8 cellular contexts compared by ENCODE assay signal in the genomic region with DNA sequence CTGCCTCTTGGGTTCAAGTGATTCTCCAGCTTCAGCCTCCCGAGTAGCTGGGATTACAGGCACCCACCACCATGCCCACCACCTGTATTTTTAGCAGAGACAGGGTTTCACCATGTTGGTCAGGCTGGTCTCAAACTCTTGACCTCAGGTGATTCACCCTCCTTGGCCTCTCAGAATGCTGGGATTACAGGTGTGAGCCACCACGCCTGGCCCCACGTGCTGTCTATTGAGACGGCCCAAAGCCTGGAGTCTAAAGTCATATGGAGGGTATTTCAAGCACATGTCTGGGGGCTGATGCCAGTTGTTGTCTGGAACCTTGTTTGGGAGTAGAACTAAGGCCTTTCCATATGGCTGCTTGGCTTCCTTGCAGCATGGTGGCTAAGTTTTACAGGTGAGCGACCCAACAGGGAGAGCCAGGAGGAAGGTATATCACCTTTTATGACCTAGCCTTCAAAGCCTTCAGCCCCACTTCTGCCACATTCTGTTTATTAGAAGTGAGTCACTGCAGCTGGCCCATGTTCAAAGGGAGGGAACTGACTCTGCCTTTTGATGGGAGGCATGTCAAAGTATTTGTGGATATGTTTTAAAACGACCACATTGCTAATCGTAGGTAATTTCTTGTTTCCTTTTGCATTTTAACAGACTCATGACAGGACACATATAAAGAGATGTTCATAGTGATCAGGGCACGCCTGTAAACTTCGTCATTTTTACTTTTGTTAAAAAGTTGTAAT.
DNase-seq lines count a peak whose midpoint lies in the region; ATAC-seq, FAIRE-seq and TF ChIP-seq lines count a peak whose summit lies in the region.
"Not testable (repeated sequence)": the region's sequence is repeated elsewhere in the genome, so short reads cannot be mapped to it uniquely, and the experiment has no call there.

No MANE protein-coding gene starts in this region.

- H3K36me3 ChIP-seq in astrocyte (ENCODE audit: insufficient read depth, low read length); hepatocyte (replicated peaks; ENCODE audit: insufficient read depth, low read depth); HepG2 (replicated peaks in 1 of 2; ENCODE audit: control insufficient read depth in 1 of 2, insufficient read depth in 2 of 2, low read length in 2 of 2): not testable (repeated sequence)

- not testable (repeated sequence) for H3K79me2 ChIP-seq in astrocyte (ENCODE audit: insufficient read depth, low read length); hepatocyte; HepG2 (ENCODE audit: insufficient read depth, low read length)

- POLR2A ChIA-PET in HepG2 (lab: Yijun Ruan, JAX) = not testable (repeated sequence)

- H4K20me1 ChIP-seq in astrocyte (ENCODE audit: insufficient read depth, low read length); hepatocyte (ENCODE audit: insufficient read depth, poor library complexity, severe bottlenecking); HepG2 (ENCODE audit: insufficient read depth, low read length): not testable (repeated sequence)

- not testable (repeated sequence) for TF ChIP-seq EP300 in Ishikawa (IDR thresholded peaks at IDR 0.05; ENCODE audit: borderline replicate concordance); HepG2 (IDR thresholded peaks at IDR 0.05; ENCODE audit: low read depth in 2 of 2, low read length in 2 of 2); HepG2 (CRISPR knock-in tag; IDR thresholded peaks at IDR 0.05; ENCODE audit: borderline replicate concordance)

- not testable (repeated sequence) for H3K27me3 Mint-ChIP-seq in astrocyte (ENCODE audit: low read depth, unreplicated experiment)

- H3K27ac Mint-ChIP-seq in astrocyte (ENCODE audit: unreplicated experiment) = not testable (repeated sequence)

- in situ Hi-C loops in HepG2 (cut with HindIII; ENCODE audit: extremely low pct_ligation_motif_present, low pct_unique_long_range_greater_than_20kb) = not testable (repeated sequence)

- H3K4me1 Mint-ChIP-seq in astrocyte (ENCODE audit: low read depth, unreplicated experiment) = not testable (repeated sequence)

- not testable (repeated sequence) for H3K9me3 Mint-ChIP-seq in astrocyte (ENCODE audit: unreplicated experiment)

- not testable (repeated sequence) for H3K27me3 ChIP-seq in astrocyte (ENCODE audit: insufficient read depth, low read length); hepatocyte; HepG2 (ENCODE audit: control insufficient read depth in 1 of 2, insufficient read depth in 2 of 2, low read length in 2 of 2)

- not testable (repeated sequence) for H3K9me2 ChIP-seq in hepatocyte (replicated peaks; ENCODE audit: insufficient read depth)

- H3K9ac ChIP-seq in astrocyte (ENCODE audit: low read length); HepG2 (ENCODE audit: insufficient read depth, low read depth, low read length): not testable (repeated sequence)

- not testable (repeated sequence) for TF ChIP-seq RAD21 in Ishikawa (IDR thresholded peaks at IDR 0.05; ENCODE audit: low read depth); HepG2 (CRISPR knock-in tag; IDR thresholded peaks at IDR 0.05)

- H3K4me3 Mint-ChIP-seq in astrocyte (ENCODE audit: unreplicated experiment) = not testable (repeated sequence)

- not testable (repeated sequence) for TF ChIP-seq POLR2A in HepG2 (IDR thresholded peaks at IDR 0.05; ENCODE audit: insufficient read depth in 1 of 2, low read depth in 2 of 2, low read length in 2 of 2)

- FAIRE-seq in RCC 7860 (lab: Jason Lieb, UNC) (peak; percentile 10), astrocyte (lab: Jason Lieb, UNC) (peak; percentile 32)
- FAIRE-seq in HepG2 (lab: Jason Lieb, UNC) = not testable (repeated sequence)

- H3K27ac ChIP-seq in astrocyte (ENCODE audit: low read depth, low read length); HepG2 (ENCODE audit: extremely low read length, insufficient read depth, low read length): not testable (repeated sequence)
- peak overlapping the region; percentile 67 for H3K27ac ChIP-seq in hepatocyte

- 64% methylated on average over 9 of the region's 9 CpGs for WGBS in hepatocyte (ENCODE audit: low lambda C conversion rate, missing lambda C conversion rate)
- 2% methylated on average over 7 of the region's 9 CpGs for WGBS in HepG2 (ENCODE audit: low lambda C conversion rate)

- not testable (repeated sequence) for TF ChIP-seq CTCF in astrocyte (IDR thresholded peaks at IDR 0.05; ENCODE audit: insufficient read depth, low read depth, low read length); hepatocyte (IDR thresholded peaks at IDR 0.05; ENCODE audit: poor library complexity); HepG2 (CRISPR knock-in tag; IDR thresholded peaks at IDR 0.05)

- not testable (repeated sequence) for BruUV-seq in HepG2 (replicated peaks; lab: Mats Ljungman, UMichigan)

- intact Hi-C loops in HepG2 (cut with micrococcal nuclease; ENCODE audit: unreplicated experiment); sciatic nerve (cut with DNase I): not testable (repeated sequence)

- H3K9me3 ChIP-seq in astrocyte (ENCODE audit: insufficient read depth, low read depth, low read length); hepatocyte (ENCODE audit: low read depth); HepG2 (ENCODE audit: low read length): not testable (repeated sequence)

- not testable (repeated sequence) for H2AFZ ChIP-seq in astrocyte (ENCODE audit: low read depth, low read length); hepatocyte; HepG2 (ENCODE audit: low read length)

- peak; percentile 79 for ATAC-seq in esophagus mucosa
- not testable (repeated sequence) for ATAC-seq in HepG2
- peak; percentile 45 for ATAC-seq in sciatic nerve

- not testable (repeated sequence) for H3K4me3 ChIP-seq in astrocyte (ENCODE audit: insufficient read depth, low read depth, low read length); hepatocyte; HepG2 (replicated peaks in 1 of 3; ENCODE audit: insufficient read depth in 1 of 3, low read depth in 2 of 3, low read length in 3 of 3)

- CTCF ChIA-PET in HepG2 (lab: Yijun Ruan, JAX; ENCODE audit: low intra/inter-chr PET ratio, low total read pairs) = not testable (repeated sequence)

- DNase-seq in DMS53 (lab: John Stamatoyannopoulos, UW) = peak; percentile 26
- DNase-seq in RCC 7860 (ENCODE audit: low spot score); astrocyte (ENCODE audit: low read depth); hepatocyte (ENCODE audit: low spot score); HepG2 (ENCODE audit: low spot score); sciatic nerve (ENCODE audit: low spot score): not testable (repeated sequence)

- H3K4me2 ChIP-seq in astrocyte (ENCODE audit: low read length); HepG2 (ENCODE audit: low read depth, low read length): not testable (repeated sequence)
- peak overlapping the region; percentile 17 for H3K4me2 ChIP-seq in hepatocyte

- H3K36me3 Mint-ChIP-seq in astrocyte (ENCODE audit: low read depth, unreplicated experiment) = not testable (repeated sequence)

- not testable (repeated sequence) for H3K4me1 ChIP-seq in astrocyte (ENCODE audit: insufficient read depth, low read length); hepatocyte (ENCODE audit: insufficient read depth); HepG2 (ENCODE audit: insufficient read depth, low read length)

TF ChIP-seq in Ishikawa, 13 proteins besides CTCF, POLR2A, EP300 and RAD21:
- TF ChIP-seq, protein P1, sequence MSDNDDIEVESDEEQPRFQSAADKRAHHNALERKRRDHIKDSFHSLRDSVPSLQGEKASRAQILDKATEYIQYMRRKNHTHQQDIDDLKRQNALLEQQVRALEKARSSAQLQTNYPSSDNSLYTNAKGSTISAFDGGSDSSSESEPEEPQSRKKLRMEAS (IDR thresholded peaks at IDR 0.05) = peak; percentile 30; the same call in 1 of the 2 replicates
- 0 out of 2 replicates have a peak, but pooled peaks have one; percentile 16 for TF ChIP-seq NFIC (IDR thresholded peaks at IDR 0.05)

TF ChIP-seq in HepG2, 621 proteins besides CTCF, POLR2A, EP300 and RAD21:
- TF ChIP-seq, protein P2, sequence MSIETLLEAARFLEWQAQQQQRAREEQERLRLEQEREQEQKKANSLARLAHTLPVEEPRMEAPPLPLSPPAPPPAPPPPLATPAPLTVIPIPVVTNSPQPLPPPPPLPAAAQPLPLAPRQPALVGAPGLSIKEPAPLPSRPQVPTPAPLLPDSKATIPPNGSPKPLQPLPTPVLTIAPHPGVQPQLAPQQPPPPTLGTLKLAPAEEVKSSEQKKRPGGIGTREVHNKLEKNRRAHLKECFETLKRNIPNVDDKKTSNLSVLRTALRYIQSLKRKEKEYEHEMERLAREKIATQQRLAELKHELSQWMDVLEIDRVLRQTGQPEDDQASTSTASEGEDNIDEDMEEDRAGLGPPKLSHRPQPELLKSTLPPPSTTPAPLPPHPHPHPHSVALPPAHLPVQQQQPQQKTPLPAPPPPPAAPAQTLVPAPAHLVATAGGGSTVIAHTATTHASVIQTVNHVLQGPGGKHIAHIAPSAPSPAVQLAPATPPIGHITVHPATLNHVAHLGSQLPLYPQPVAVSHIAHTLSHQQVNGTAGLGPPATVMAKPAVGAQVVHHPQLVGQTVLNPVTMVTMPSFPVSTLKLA (IDR thresholded peaks at IDR 0.05) = 0 out of 2 replicates have a peak, but pooled peaks have one; percentile 4
